ENCODE assay signal across 1 cellular context in the genomic region with DNA sequence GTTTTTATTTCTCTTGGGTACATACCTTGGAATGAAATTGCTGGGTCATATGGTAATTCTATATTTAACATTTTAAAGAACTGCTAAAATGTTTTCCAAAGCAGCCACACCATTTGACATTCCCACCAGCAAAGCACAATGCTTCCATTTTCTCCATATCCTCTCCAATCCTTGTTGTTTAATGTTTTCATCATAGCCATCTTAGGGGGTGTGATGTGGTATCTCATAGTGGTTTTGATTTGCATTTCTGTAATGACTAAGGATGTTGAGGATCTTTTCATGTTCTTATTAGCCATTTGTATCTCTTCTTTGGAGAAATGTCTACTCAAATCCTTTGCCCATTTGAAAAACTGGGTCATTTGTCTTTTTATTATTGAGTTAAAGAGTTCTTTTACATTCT.
TF ChIP-seq lines count a peak whose summit lies in the region.

No MANE protein-coding gene starts in this region.

TF ChIP-seq in GM12878, 131 proteins besides CTCF, POLR2A, EP300 and RAD21:
- TF ChIP-seq BACH1 (IDR thresholded peaks at IDR 0.05; ENCODE audit: borderline replicate concordance) (no peak), ZNF217 (IDR thresholded peaks at IDR 0.05) (no peak), MTA2 (IDR thresholded peaks at IDR 0.05; ENCODE audit: low read depth) (no peak), SUZ12 (IDR thresholded peaks at IDR 0.05; ENCODE audit: unreplicated experiment) (no peak), RCOR1 (conservative IDR thresholded peaks at IDR 0.05; ENCODE audit: low read depth, low read length) (no peak), HDAC6 (IDR thresholded peaks at IDR 0.05; ENCODE audit: unreplicated experiment) (no peak), ZZZ3 (IDR thresholded peaks at IDR 0.05; ENCODE audit: control insufficient read depth, insufficient read length, low read depth) (no peak), CREB1 (IDR thresholded peaks at IDR 0.05; ENCODE audit: low read depth) (no peak), RAD51 (IDR thresholded peaks at IDR 0.05) (no peak), NRF1 (conservative IDR thresholded peaks at IDR 0.05; ENCODE audit: low read depth, low read length) (no peak), RFX5 (IDR thresholded peaks at IDR 0.05; ENCODE audit: low read depth, low read length) (no peak), NFXL1 (IDR thresholded peaks at IDR 0.05; ENCODE audit: borderline replicate concordance) (no peak), TBL1XR1 (IDR thresholded peaks at IDR 0.05; ENCODE audit: low read depth, low read length) (no peak), KAT2A (conservative IDR thresholded peaks at IDR 0.05; ENCODE audit: control insufficient read depth, low read depth, low read length) (no peak)
- TF ChIP-seq, protein P1, sequence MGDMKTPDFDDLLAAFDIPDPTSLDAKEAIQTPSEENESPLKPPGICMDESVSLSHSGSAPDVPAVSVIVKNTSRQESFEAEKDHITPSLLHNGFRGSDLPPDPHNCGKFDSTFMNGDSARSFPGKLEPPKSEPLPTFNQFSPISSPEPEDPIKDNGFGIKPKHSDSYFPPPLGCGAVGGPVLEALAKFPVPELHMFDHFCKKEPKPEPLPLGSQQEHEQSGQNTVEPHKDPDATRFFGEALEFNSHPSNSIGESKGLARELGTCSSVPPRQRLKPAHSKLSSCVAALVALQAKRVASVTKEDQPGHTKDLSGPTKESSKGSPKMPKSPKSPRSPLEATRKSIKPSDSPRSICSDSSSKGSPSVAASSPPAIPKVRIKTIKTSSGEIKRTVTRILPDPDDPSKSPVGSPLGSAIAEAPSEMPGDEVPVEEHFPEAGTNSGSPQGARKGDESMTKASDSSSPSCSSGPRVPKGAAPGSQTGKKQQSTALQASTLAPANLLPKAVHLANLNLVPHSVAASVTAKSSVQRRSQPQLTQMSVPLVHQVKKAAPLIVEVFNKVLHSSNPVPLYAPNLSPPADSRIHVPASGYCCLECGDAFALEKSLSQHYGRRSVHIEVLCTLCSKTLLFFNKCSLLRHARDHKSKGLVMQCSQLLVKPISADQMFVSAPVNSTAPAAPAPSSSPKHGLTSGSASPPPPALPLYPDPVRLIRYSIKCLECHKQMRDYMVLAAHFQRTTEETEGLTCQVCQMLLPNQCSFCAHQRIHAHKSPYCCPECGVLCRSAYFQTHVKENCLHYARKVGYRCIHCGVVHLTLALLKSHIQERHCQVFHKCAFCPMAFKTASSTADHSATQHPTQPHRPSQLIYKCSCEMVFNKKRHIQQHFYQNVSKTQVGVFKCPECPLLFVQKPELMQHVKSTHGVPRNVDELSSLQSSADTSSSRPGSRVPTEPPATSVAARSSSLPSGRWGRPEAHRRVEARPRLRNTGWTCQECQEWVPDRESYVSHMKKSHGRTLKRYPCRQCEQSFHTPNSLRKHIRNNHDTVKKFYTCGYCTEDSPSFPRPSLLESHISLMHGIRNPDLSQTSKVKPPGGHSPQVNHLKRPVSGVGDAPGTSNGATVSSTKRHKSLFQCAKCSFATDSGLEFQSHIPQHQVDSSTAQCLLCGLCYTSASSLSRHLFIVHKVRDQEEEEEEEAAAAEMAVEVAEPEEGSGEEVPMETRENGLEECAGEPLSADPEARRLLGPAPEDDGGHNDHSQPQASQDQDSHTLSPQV (IDR thresholded peaks at IDR 0.05): no peak
- TF ChIP-seq, protein P2, sequence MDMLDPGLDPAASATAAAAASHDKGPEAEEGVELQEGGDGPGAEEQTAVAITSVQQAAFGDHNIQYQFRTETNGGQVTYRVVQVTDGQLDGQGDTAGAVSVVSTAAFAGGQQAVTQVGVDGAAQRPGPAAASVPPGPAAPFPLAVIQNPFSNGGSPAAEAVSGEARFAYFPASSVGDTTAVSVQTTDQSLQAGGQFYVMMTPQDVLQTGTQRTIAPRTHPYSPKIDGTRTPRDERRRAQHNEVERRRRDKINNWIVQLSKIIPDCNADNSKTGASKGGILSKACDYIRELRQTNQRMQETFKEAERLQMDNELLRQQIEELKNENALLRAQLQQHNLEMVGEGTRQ (IDR thresholded peaks at IDR 0.05; ENCODE audit: borderline replicate concordance, low read depth, low read length): no peak
- TF ChIP-seq, protein P3, sequence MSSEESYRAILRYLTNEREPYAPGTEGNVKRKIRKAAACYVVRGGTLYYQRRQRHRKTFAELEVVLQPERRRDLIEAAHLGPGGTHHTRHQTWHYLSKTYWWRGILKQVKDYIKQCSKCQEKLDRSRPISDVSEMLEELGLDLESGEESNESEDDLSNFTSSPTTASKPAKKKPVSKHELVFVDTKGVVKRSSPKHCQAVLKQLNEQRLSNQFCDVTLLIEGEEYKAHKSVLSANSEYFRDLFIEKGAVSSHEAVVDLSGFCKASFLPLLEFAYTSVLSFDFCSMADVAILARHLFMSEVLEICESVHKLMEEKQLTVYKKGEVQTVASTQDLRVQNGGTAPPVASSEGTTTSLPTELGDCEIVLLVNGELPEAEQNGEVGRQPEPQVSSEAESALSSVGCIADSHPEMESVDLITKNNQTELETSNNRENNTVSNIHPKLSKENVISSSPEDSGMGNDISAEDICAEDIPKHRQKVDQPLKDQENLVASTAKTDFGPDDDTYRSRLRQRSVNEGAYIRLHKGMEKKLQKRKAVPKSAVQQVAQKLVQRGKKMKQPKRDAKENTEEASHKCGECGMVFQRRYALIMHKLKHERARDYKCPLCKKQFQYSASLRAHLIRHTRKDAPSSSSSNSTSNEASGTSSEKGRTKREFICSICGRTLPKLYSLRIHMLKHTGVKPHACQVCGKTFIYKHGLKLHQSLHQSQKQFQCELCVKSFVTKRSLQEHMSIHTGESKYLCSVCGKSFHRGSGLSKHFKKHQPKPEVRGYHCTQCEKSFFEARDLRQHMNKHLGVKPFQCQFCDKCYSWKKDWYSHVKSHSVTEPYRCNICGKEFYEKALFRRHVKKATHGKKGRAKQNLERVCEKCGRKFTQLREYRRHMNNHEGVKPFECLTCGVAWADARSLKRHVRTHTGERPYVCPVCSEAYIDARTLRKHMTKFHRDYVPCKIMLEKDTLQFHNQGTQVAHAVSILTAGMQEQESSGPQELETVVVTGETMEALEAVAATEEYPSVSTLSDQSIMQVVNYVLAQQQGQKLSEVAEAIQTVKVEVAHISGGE (CRISPR knock-in tag; IDR thresholded peaks at IDR 0.05): no peak
- TF ChIP-seq, protein P4, sequence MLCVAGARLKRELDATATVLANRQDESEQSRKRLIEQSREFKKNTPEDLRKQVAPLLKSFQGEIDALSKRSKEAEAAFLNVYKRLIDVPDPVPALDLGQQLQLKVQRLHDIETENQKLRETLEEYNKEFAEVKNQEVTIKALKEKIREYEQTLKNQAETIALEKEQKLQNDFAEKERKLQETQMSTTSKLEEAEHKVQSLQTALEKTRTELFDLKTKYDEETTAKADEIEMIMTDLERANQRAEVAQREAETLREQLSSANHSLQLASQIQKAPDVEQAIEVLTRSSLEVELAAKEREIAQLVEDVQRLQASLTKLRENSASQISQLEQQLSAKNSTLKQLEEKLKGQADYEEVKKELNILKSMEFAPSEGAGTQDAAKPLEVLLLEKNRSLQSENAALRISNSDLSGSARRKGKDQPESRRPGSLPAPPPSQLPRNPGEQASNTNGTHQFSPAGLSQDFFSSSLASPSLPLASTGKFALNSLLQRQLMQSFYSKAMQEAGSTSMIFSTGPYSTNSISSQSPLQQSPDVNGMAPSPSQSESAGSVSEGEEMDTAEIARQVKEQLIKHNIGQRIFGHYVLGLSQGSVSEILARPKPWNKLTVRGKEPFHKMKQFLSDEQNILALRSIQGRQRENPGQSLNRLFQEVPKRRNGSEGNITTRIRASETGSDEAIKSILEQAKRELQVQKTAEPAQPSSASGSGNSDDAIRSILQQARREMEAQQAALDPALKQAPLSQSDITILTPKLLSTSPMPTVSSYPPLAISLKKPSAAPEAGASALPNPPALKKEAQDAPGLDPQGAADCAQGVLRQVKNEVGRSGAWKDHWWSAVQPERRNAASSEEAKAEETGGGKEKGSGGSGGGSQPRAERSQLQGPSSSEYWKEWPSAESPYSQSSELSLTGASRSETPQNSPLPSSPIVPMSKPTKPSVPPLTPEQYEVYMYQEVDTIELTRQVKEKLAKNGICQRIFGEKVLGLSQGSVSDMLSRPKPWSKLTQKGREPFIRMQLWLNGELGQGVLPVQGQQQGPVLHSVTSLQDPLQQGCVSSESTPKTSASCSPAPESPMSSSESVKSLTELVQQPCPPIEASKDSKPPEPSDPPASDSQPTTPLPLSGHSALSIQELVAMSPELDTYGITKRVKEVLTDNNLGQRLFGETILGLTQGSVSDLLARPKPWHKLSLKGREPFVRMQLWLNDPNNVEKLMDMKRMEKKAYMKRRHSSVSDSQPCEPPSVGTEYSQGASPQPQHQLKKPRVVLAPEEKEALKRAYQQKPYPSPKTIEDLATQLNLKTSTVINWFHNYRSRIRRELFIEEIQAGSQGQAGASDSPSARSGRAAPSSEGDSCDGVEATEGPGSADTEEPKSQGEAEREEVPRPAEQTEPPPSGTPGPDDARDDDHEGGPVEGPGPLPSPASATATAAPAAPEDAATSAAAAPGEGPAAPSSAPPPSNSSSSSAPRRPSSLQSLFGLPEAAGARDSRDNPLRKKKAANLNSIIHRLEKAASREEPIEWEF (IDR thresholded peaks at IDR 0.05; ENCODE audit: insufficient replicate concordance, low read depth, low read length): no peak
- TF ChIP-seq, protein P5, sequence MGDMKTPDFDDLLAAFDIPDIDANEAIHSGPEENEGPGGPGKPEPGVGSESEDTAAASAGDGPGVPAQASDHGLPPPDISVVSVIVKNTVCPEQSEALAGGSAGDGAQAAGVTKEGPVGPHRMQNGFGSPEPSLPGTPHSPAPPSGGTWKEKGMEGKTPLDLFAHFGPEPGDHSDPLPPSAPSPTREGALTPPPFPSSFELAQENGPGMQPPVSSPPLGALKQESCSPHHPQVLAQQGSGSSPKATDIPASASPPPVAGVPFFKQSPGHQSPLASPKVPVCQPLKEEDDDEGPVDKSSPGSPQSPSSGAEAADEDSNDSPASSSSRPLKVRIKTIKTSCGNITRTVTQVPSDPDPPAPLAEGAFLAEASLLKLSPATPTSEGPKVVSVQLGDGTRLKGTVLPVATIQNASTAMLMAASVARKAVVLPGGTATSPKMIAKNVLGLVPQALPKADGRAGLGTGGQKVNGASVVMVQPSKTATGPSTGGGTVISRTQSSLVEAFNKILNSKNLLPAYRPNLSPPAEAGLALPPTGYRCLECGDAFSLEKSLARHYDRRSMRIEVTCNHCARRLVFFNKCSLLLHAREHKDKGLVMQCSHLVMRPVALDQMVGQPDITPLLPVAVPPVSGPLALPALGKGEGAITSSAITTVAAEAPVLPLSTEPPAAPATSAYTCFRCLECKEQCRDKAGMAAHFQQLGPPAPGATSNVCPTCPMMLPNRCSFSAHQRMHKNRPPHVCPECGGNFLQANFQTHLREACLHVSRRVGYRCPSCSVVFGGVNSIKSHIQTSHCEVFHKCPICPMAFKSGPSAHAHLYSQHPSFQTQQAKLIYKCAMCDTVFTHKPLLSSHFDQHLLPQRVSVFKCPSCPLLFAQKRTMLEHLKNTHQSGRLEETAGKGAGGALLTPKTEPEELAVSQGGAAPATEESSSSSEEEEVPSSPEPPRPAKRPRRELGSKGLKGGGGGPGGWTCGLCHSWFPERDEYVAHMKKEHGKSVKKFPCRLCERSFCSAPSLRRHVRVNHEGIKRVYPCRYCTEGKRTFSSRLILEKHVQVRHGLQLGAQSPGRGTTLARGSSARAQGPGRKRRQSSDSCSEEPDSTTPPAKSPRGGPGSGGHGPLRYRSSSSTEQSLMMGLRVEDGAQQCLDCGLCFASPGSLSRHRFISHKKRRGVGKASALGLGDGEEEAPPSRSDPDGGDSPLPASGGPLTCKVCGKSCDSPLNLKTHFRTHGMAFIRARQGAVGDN (IDR thresholded peaks at IDR 0.05): no peak
TF ChIP-seq in GM12878: peak in this region for 0.
